Comparison of ENCODE assay signal across 13 cellular contexts in the genomic region with DNA sequence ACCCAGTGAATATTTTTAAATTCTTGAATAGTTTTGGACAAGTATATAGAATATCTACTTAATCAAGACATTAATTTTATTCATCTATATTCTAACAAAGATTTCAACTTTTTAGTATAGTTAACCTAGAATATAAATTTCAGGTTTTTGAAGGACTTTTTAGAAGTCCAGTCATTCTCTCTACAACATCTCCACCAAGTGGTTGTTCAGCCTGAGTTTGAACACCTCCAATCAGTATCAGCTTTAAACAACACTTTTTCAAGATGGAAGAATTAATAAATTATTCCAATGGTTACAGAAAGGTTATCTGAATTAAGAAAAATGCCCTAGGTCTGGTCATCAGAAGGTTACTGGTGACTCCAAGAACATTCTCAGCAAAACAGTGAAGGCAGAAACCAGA. TPM values are rescaled to one million over a fixed set of nuclear protein-coding genes. Genes with fewer than 3 reads are reported as not detected.
A peak's percentile ranks its signal among the peaks of the same experiment; 100 is the strongest.
DNase-seq lines count a peak whose midpoint lies in the region; ATAC-seq, FAIRE-seq and TF ChIP-seq lines count a peak whose summit lies in the region.
"Had no signal": no experiment of that assay in that cellular context is flagged by ENCODE, and none has a peak within 500 bp of the region (broad histone marks: within the 10 kb centered on the region; RNA-seq: fewer than 3 reads in every experiment).

No MANE protein-coding gene starts in this region.

- no peak overlapping the region for H3K14ac ChIP-seq in IMR-90 (replicated peaks; ENCODE audit: low read depth, low read length)

- H4K91ac ChIP-seq in IMR-90 (ENCODE audit: insufficient read depth, low read depth, low read length), result no peak overlapping the region

- peaks cover 2% of the 10 kb centered on the region for H3K4me1 Mint-ChIP-seq in CD14-positive monocyte

- in situ Hi-C loops in IMR-90 (cut with MboI; ENCODE audit: low sequenced_read_pairs) (no loop called here), GM12878 (cut with MboI) (no loop called here)

- no peak overlapping the region for H2BK5ac ChIP-seq in IMR-90 (ENCODE audit: low read depth, low read length, poor library complexity, severe bottlenecking)

- H3K9ac ChIP-seq in IMR-90 (ENCODE audit: low read depth, low read length) (no peak overlapping the region), GM12878 (ENCODE audit: control insufficient read depth, insufficient read depth, low read length) (no peak overlapping the region)

- H3K4me3 ChIP-seq in IMR-90 (ENCODE audit: insufficient read depth, low read depth, low read length) (no peak overlapping the region), GM12878 (no peak overlapping the region)
- H3K4me3 ChIP-seq: lung had no signal

- H2BK20ac ChIP-seq in IMR-90 (ENCODE audit: low read depth, low read length), result no peak overlapping the region

- SMC1A ChIA-PET in GM12878 (lab: Charles Lee; ENCODE audit: uncharacterized antibody, unreplicated experiment), result interaction anchor here (0.7 to 1.7 kb wide), 5 partner anchors 13 to 299 kb away, joined by 3 to 13 read pairs (median 4); no protein-coding TSS in a partner anchor

- intact Hi-C loops in CD14-positive monocyte (cut with micrococcal nuclease), result no loop called here
- intact Hi-C loops in IMR-90 (cut with micrococcal nuclease), result loop anchor here (1.0 kb wide), 1 partner anchor 292 kb away; no protein-coding TSS in a partner anchor
- intact Hi-C loops in GM12878 (cut with micrococcal nuclease; ENCODE audit: unreplicated experiment), result loop anchor here (5.0 to 10.0 kb wide), 2 partner anchors 231 to 293 kb away; no protein-coding TSS in a partner anchor

- H3K36me3 ChIP-seq in IMR-90 (ENCODE audit: control insufficient read depth, insufficient read depth, low read length) (no peaks in the 10 kb centered on the region), GM12878 (ENCODE audit: control insufficient read depth in 2 of 2, insufficient read depth in 2 of 2, low read length in 1 of 2) (no peaks in the 10 kb centered on the region)

- ATAC-seq in IMR-90 (ENCODE audit: low read depth), result no peak
- no peak for ATAC-seq in GM12878
- ATAC-seq: activated T-cell treated with anti-CD3 and anti-CD28 coated beads, Interleukin-2, amount 50 U/mL, for 72 hours; WTC11 had no signal

- H3K18ac ChIP-seq in IMR-90 (ENCODE audit: low read depth, low read length), result no peak overlapping the region

- H3K79me2 ChIP-seq in GM12878 (ENCODE audit: control insufficient read depth, insufficient read depth, low read length), result no peaks in the 10 kb centered on the region

- peaks cover 0 to 2% (median 1%) of the 10 kb centered on the region in 3 donors for H3K27me3 Mint-ChIP-seq in CD14-positive monocyte (ENCODE audit: low read depth in 3 of 3)

- no peak overlapping the region for H3K4me3 Mint-ChIP-seq in CD14-positive monocyte
- H3K4me3 Mint-ChIP-seq: activated T-cell treated with anti-CD3 and anti-CD28 coated beads, Interleukin-2, amount 50 U/mL, for 72 hours; WTC11 had no signal

- no peak; the same call in 1 of the 2 replicates for TF ChIP-seq RAD21 in IMR-90 (IDR thresholded peaks at IDR 0.05; ENCODE audit: low read length)
- TF ChIP-seq RAD21 in GM12878 (IDR thresholded peaks at IDR 0.05; ENCODE audit: insufficient read depth, low read depth, low read length), result peak; percentile 71

- no peak overlapping the region for H4K8ac ChIP-seq in IMR-90 (ENCODE audit: low read depth in 2 of 2, low read length in 2 of 2)

- TF ChIP-seq CTCF in CD14-positive monocyte (IDR thresholded peaks at IDR 0.05), result peak; percentile 10
- peak; percentile 26; the same call in 1 of the 2 replicates for TF ChIP-seq CTCF in IMR-90 (conservative IDR thresholded peaks at IDR 0.05; ENCODE audit: low read depth, low read length)
- peak in 2 of 3 experiments; percentile 7 to 45; a peak in 2 of 6 replicates for TF ChIP-seq CTCF in GM12878 (IDR thresholded peaks at IDR 0.05 in 2 of 3, conservative IDR thresholded peaks at IDR 0.05 in 1 of 3; ENCODE audit: control insufficient read depth in 2 of 3, extremely low read depth in 1 of 3, insufficient read depth in 1 of 3, low read depth in 3 of 3, low read length in 3 of 3)

- DNase-seq in CD14-positive monocyte (ENCODE audit: low spot score) (no peak), IMR-90 (no peak), GM12878 (ENCODE audit: low read depth, low spot score) (no peak), left kidney (ENCODE audit: low read depth, low spot score) (peak; percentile 64), cortex of kidney (lab: John Stamatoyannopoulos, UW) (no peak), C1 segment of cervical spinal cord (lab: John Stamatoyannopoulos, UW) (no peak), AG20443 (ENCODE audit: low spot score) (no peak)
- no peak for DNase-seq in stimulated activated CD4-positive, alpha-beta T cell treated with anti-CD3 and anti-CD28 coated beads, Interleukin-2, amount 100 ng/mL, for 24 hours
- DNase-seq: activated T-cell treated with anti-CD3 and anti-CD28 coated beads, Interleukin-2, amount 50 U/mL, for 72 hours; NCI-H2081 treated with DMSO at 0.1 percent for 48 hours; RPMI8226 had no signal

- H2AFZ ChIP-seq in IMR-90 (replicated peaks; ENCODE audit: low read length, poor library complexity), result no peak overlapping the region
- H2AFZ ChIP-seq in GM12878 (ENCODE audit: control insufficient read depth, low read depth, low read length), result no peak overlapping the region

- no peaks in the 10 kb centered on the region for H3K9me3 Mint-ChIP-seq in CD14-positive monocyte

- no peaks in the 10 kb centered on the region for H3K36me3 Mint-ChIP-seq in CD14-positive monocyte
- H3K36me3 Mint-ChIP-seq: WTC11 had no signal

- no peaks in the 10 kb centered on the region for H3K9me3 ChIP-seq in IMR-90 (ENCODE audit: control insufficient read depth, insufficient read depth, low read length)
- no peaks in the 10 kb centered on the region for H3K9me3 ChIP-seq in GM12878 (replicated peaks; ENCODE audit: control insufficient read depth, insufficient read depth, low read length)

- FAIRE-seq in GM12878 (lab: Jason Lieb, UNC), result no peak

- CTCF ChIA-PET in IMR-90 (lab: Yijun Ruan, JAX), result no interaction called here
- CTCF ChIA-PET in GM12878 (lab: Yijun Ruan, JAX), result interaction anchor here (0.6 to 1.7 kb wide), 11 partner anchors 44 to 303 kb away, joined by 3 to 7 read pairs (median 3); no protein-coding TSS in a partner anchor

- no peak overlapping the region for H3K23ac ChIP-seq in IMR-90 (ENCODE audit: low read depth, low read length)

- H2AK9ac ChIP-seq in IMR-90 (replicated peaks; ENCODE audit: low read depth, low read length, poor library complexity), result no peak overlapping the region

- H3K4me2 ChIP-seq in IMR-90 (ENCODE audit: low read depth, low read length) (no peak overlapping the region), GM12878 (ENCODE audit: control insufficient read depth, insufficient read depth) (no peak overlapping the region)

- no peak overlapping the region for H3K56ac ChIP-seq in IMR-90 (ENCODE audit: extremely low read depth, insufficient read depth, low read length)

- H2BK15ac ChIP-seq in IMR-90 (ENCODE audit: low read depth, low read length), result no peak overlapping the region

- no peaks in the 10 kb centered on the region for H3K9me1 ChIP-seq in IMR-90 (ENCODE audit: insufficient read depth, low read length)

- H3K27ac ChIP-seq in IMR-90 (ENCODE audit: insufficient read depth, low read length) (no peak overlapping the region), GM12878 (ENCODE audit: control insufficient read depth, insufficient read depth) (no peak overlapping the region)

- H3K4ac ChIP-seq in IMR-90 (ENCODE audit: low read depth, low read length), result no peak overlapping the region

- POLR2A ChIA-PET in IMR-90 (lab: Charles Lee; ENCODE audit: unreplicated experiment) (no interaction called here), GM12878 (lab: Charles Lee) (no interaction called here)

- H4K20me1 ChIP-seq in IMR-90 (ENCODE audit: insufficient read depth, low read length) (no peaks in the 10 kb centered on the region), GM12878 (ENCODE audit: control insufficient read depth, insufficient read depth) (no peaks in the 10 kb centered on the region)

- H2AK5ac ChIP-seq in IMR-90 (ENCODE audit: low read depth, low read length), result no peak overlapping the region

- RAD21 ChIA-PET in GM12878 (lab: Charles Lee; ENCODE audit: unreplicated experiment), result interaction anchor here (0.6 to 1.7 kb wide), 4 partner anchors 227 to 294 kb away, joined by 3 to 5 read pairs (median 4); no protein-coding TSS in a partner anchor

- H3K79me1 ChIP-seq in IMR-90 (ENCODE audit: low read depth in 1 of 2, low read length in 2 of 2), result no peaks in the 10 kb centered on the region

- no peak overlapping the region for H4K5ac ChIP-seq in IMR-90 (ENCODE audit: low read depth, low read length)

- H3K4me1 ChIP-seq in IMR-90 (ENCODE audit: control insufficient read depth, insufficient read depth, low read length), result no peaks in the 10 kb centered on the region
- no peaks in the 10 kb centered on the region for H3K4me1 ChIP-seq in GM12878 (ENCODE audit: control insufficient read depth, insufficient read depth, low read length)

- dilution Hi-C loops in IMR-90 (cut with HindIII; ENCODE audit: low sequenced_read_pairs, unreplicated experiment), result no loop called here

- TF ChIP-seq POLR2A in IMR-90 (IDR thresholded peaks at IDR 0.05; ENCODE audit: low read depth, low read length) (no peak), GM12878 (IDR thresholded peaks at IDR 0.05; ENCODE audit: low read depth, low read length) (no peak)

- H3K27ac Mint-ChIP-seq in CD14-positive monocyte, result no peak overlapping the region
- H3K27ac Mint-ChIP-seq: activated T-cell treated with anti-CD3 and anti-CD28 coated beads, Interleukin-2, amount 50 U/mL, for 72 hours; WTC11 had no signal

- H3K27me3 ChIP-seq in IMR-90 (ENCODE audit: control insufficient read depth, insufficient read depth, low read length), result no peaks in the 10 kb centered on the region
- H3K27me3 ChIP-seq in GM12878 (replicated peaks in 1 of 2; ENCODE audit: control insufficient read depth in 2 of 2, insufficient read depth in 2 of 2, low read length in 1 of 2), result no peaks in the 10 kb centered on the region

- BruUV-seq in IMR-90 (replicated peaks; lab: Mats Ljungman, UMichigan) (no TSS peak), GM12878 (replicated peaks; lab: Mats Ljungman, UMichigan) (no TSS peak)

- no peak overlapping the region for H2BK120ac ChIP-seq in IMR-90 (ENCODE audit: low read depth, low read length)

- TF ChIP-seq EP300 in GM12878 (IDR thresholded peaks at IDR 0.05; ENCODE audit: borderline replicate concordance in 1 of 2, control insufficient read depth in 1 of 2, low read depth in 2 of 2, low read length in 2 of 2), result no peak

RNA-seq across cellular contexts. Expression of a gene that starts 31.8 kb away (rescaled TPM):
- polyA plus RNA-seq in CD14-positive monocyte (100 to 1,000 TPM; 248 to 316 TPM), IMR-90 (2012; rRNA removed) (310 and 376 TPM in 2 replicates), GM12878 (2011; rRNA removed) (641 and 834 TPM in 2 replicates), GM12878 (2014; fragmentation: Illumina TruSeq; extraction: Trizol) (781 and 968 TPM in 2 replicates), GM12878 (2014; fragmentation: Nextera tagmentation; extraction: Ambion mirVana) (1,000 to 10,000 TPM; 1,121 to 1,205 TPM), GM12878 (2014; rRNA removed) (473 and 574 TPM in 2 replicates), GM12878 (2016; fragmentation: Nextera tagmentation; extraction: Ambion mirVana) (100 to 1,000 TPM; 539 to 612 TPM)
- total RNA-seq in IMR-90 (2012; rRNA removed) (466 and 781 TPM in 2 replicates), GM12878 (2014; rRNA removed) (463 and 536 TPM in 2 replicates), GM12878 (2014; rRNA removed; fragmentation: Illumina TruSeq; extraction: Trizol) (562 and 568 TPM in 2 replicates), GM12878 (2021) (389 and 392 TPM in 2 replicates)
- polyA plus RNA-seq in IMR-90 (2012; cell fraction: cytosol; rRNA removed), result 83.2 and 309 TPM in 2 replicates
- polyA plus RNA-seq in IMR-90 (2012; cell fraction: nucleus; rRNA removed; ENCODE audit: low replicate concordance), result 22.2 and 200 TPM in 2 replicates
- total RNA-seq in GM12878 (2013; cell fraction: nucleolus; rRNA removed), result 118 and 124 TPM in 2 replicates
- 282 TPM for polyA plus RNA-seq in GM12878 (2011; ENCODE audit: low read depth)
- 319 and 434 TPM in 2 replicates for polyA plus RNA-seq in GM12878 (2011; cell fraction: cytosol; rRNA removed)
- 305 and 399 TPM in 2 replicates for polyA plus RNA-seq in GM12878 (2011; cell fraction: nucleus; rRNA removed)
- polyA plus RNA-seq in GM12878 (2012), result 550 and 626 TPM in 2 replicates
- polyA minus RNA-seq in GM12878 (2011; rRNA and poly(A)+ RNA removed), result 225 and 304 TPM in 2 replicates
- 116 and 146 TPM in 2 replicates for polyA minus RNA-seq in GM12878 (2011; cell fraction: cytosol; rRNA and poly(A)+ RNA removed)
- polyA minus RNA-seq in GM12878 (2011; cell fraction: nucleus; rRNA and poly(A)+ RNA removed), result 40.0 and 61.7 TPM in 2 replicates

Comparison
In these comparisons a context has a peak if more than half of its experiments do, and no peak if none do; other contexts are left out.
1. intact Hi-C loops: an anchor here in IMR-90 (1.0 kb wide) and GM12878 (5.0 to 10.0 kb wide); none called in CD14-positive monocyte.